17 cellular contexts compared by ENCODE assay signal in the genomic region with DNA sequence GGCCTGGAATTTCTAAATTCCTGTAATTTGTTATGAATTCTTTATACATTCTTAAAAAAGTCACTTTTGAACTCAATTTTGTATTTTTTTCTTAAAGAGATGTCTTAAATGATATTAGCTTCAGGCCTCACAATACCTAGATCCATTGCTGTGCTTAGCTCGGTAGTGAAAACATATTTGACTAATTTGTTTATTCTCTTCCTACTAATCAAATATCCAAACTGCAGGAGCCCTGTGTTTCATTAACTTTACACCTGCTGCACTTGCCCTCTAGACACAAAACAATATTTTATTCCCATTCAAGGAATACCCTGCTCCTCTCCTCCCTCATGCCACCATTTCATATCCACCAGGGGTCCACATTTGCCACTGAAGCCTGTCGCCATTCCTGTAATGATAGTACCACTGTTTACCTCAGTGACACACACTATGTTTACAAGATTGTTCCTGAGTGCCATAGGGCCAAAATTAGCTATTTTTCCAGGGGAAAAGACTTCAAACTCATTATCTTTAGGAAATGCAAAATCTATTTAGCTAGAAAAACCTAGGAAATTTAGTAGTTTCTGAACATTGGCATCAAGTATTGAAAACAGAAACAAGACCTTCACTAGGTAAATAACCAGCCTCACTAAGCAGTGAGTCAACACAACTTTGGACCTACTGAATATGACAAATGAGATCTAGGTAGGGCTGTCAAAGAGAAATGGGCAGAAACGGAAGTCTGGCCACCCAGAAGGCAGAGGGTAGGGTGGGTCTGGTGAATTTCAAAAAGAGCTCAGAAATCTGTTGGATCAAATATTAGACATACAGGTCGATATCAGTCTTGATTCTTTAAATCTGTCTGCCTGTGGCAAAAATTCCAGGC.
DNase-seq lines count a peak whose midpoint lies in the region; ATAC-seq, FAIRE-seq and TF ChIP-seq lines count a peak whose summit lies in the region.
"Had no signal": no experiment of that assay in that cellular context is flagged by ENCODE, and none has a peak within 500 bp of the region (broad histone marks: within the 10 kb centered on the region; RNA-seq: fewer than 3 reads in every experiment).

No MANE protein-coding gene starts in this region.

- ATAC-seq in pancreas = peak; percentile 85 to 91 (median 89)
- ATAC-seq in GM19035 (IDR thresholded peaks at IDR 0.05; ENCODE audit: unreplicated experiment) = no peak
- ATAC-seq in activated CD4-positive, alpha-beta T cell treated with anti-CD3 and anti-CD28 coated beads for 36 hours = no peak
- ATAC-seq: CD8-positive, alpha-beta T cell; T-helper 17 cell had no signal

- intact Hi-C loops in pancreas (cut with DNase I) = no loop called here
- intact Hi-C loops in activated CD4-positive, alpha-beta T cell treated with anti-CD3 and anti-CD28 coated beads for 36 hours (cut with DNase I, micrococcal nuclease) = no loop called here

- 14 to 19% methylated on average over 4 of the region's 4 CpGs for WGBS in pancreas, 2 donors

- H3K27ac ChIP-seq in pancreas = peak overlapping the region in 1 of 4 donors; percentile 1
- H3K27ac ChIP-seq: PC-9 had no signal

- no peaks in the 10 kb centered on the region for H3K9me3 ChIP-seq in pancreas
- H3K9me3 ChIP-seq: BE2C, HAP-1 had no signal

- H3K27me3 Mint-ChIP-seq in activated CD4-positive, alpha-beta T cell treated with anti-CD3 and anti-CD28 coated beads for 36 hours = peaks cover 31% of the 10 kb centered on the region

- H3K36me3 ChIP-seq in pancreas = no peaks in the 10 kb centered on the region
- H3K36me3 ChIP-seq: BE2C, HAP-1 had no signal

- CTCF ChIA-PET in activated CD4-positive, alpha-beta T cell treated with anti-CD3 and anti-CD28 coated beads for 36 hours (lab: Charles Lee) = interaction anchor here (0.5 to 1.6 kb wide), 3 partner anchors 13 to 23 kb away, joined by 3 to 5 read pairs (median 3); no protein-coding TSS in a partner anchor

- H3K27me3 ChIP-seq in pancreas = no peaks in the 10 kb centered on the region
- H3K27me3 ChIP-seq: BE2C had no signal

- POLR2A ChIA-PET in activated CD4-positive, alpha-beta T cell treated with anti-CD3 and anti-CD28 coated beads for 36 hours (lab: Charles Lee) = no interaction called here

- no peak overlapping the region for H3K4me3 Mint-ChIP-seq in activated CD4-positive, alpha-beta T cell treated with anti-CD3 and anti-CD28 coated beads for 36 hours
- H3K4me3 Mint-ChIP-seq: CD8-positive, alpha-beta T cell; IgD-negative memory B cell; T-helper 17 cell had no signal

- H3K9me3 Mint-ChIP-seq in activated CD4-positive, alpha-beta T cell treated with anti-CD3 and anti-CD28 coated beads for 36 hours (ENCODE audit: low read depth) = no peaks in the 10 kb centered on the region
- H3K9me3 Mint-ChIP-seq: CD8-positive, alpha-beta T cell had no signal

- DNase-seq in HT-29 (ENCODE audit: low spot score) = peak; percentile 19
- peak; percentile 40 for DNase-seq in NCI-H2081 treated with DMSO at 0.1 percent for 48 hours (lab: John Stamatoyannopoulos, UW)
- DNase-seq in cerebellar cortex (ENCODE audit: low spot score) = peak; percentile 49
- no peak for DNase-seq in pancreas
- no peak for DNase-seq in DMS114 treated with DMSO at 0.1 percent for 48 hours (lab: John Stamatoyannopoulos, UW; ENCODE audit: unreplicated experiment)
- no peak for DNase-seq in activated CD4-positive, alpha-beta T cell treated with anti-CD3 and anti-CD28 coated beads for 36 hours
- DNase-seq: BE2C; CD8-positive, alpha-beta T cell; EL; NCI-H1048; NCI-H187; NCI-H510A treated with DMSO at 0.1 percent for 48 hours; PC-9; T-helper 17 cell had no signal

- no peak overlapping the region for H3K27ac Mint-ChIP-seq in activated CD4-positive, alpha-beta T cell treated with anti-CD3 and anti-CD28 coated beads for 36 hours
- H3K27ac Mint-ChIP-seq: CD8-positive, alpha-beta T cell; IgD-negative memory B cell; T-helper 17 cell had no signal

- TF ChIP-seq CTCF in pancreas (IDR thresholded peaks at IDR 0.05) = no peak

- H3K4me3 ChIP-seq in pancreas = no peak overlapping the region
- H3K4me3 ChIP-seq: HAP-1, PC-9 had no signal

- peaks cover 8 to 14% (median 12%) of the 10 kb centered on the region in 3 donors for H3K4me1 ChIP-seq in pancreas
- H3K4me1 ChIP-seq: BE2C, HAP-1 had no signal

- no peaks in the 10 kb centered on the region for H3K36me3 Mint-ChIP-seq in activated CD4-positive, alpha-beta T cell treated with anti-CD3 and anti-CD28 coated beads for 36 hours (ENCODE audit: low read depth)
- H3K36me3 Mint-ChIP-seq: CD8-positive, alpha-beta T cell; IgD-negative memory B cell had no signal

- FAIRE-seq in pancreas (lab: Jason Lieb, UNC) = no peak

- peaks cover 7% of the 10 kb centered on the region for H3K4me1 Mint-ChIP-seq in activated CD4-positive, alpha-beta T cell treated with anti-CD3 and anti-CD28 coated beads for 36 hours
- H3K4me1 Mint-ChIP-seq: IgD-negative memory B cell had no signal

Comparison
In these comparisons a context has a peak if more than half of its experiments do, and no peak if none do; other contexts are left out.
1. DNase-seq: peak in HT-29 (single experiment), NCI-H2081 treated with DMSO at 0.1 percent for 48 hours (single experiment) and cerebellar cortex (single experiment); none in pancreas (0 of 6), DMS114 treated with DMSO at 0.1 percent for 48 hours (single experiment) and activated CD4-positive, alpha-beta T cell treated with anti-CD3 and anti-CD28 coated beads for 36 hours (single experiment).
2. ATAC-seq: peak in pancreas (4 of 4); none in GM19035 (single experiment) and activated CD4-positive, alpha-beta T cell treated with anti-CD3 and anti-CD28 coated beads for 36 hours (single experiment).